Comparison of ENCODE assay signal across 23 cellular contexts in the genomic region with DNA sequence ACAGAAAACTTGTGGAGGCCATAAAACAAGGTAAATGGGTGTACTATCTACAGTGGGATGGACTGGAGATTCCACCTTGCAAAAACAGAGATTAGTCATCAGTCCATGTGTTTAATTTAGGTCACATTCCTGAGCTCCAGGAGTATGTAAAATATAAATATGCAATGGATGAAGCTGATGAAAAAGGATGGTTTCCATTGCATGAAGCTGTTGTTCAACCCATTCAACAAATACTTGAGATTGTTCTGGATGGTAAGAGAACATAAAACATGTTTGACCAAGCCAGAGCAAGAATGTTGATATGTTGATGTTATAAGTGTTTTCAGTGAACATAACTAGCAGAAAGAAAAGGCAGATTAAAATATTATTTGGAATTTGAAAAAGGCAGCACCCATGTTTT. TPM values are rescaled to one million over a fixed set of nuclear protein-coding genes. Genes with fewer than 3 reads are reported as not detected.
DNase-seq lines count a peak whose midpoint lies in the region; ATAC-seq and TF ChIP-seq lines count a peak whose summit lies in the region.
"Had no signal": no experiment of that assay in that cellular context is flagged by ENCODE, and none has a peak within 500 bp of the region (broad histone marks: within the 10 kb centered on the region; RNA-seq: fewer than 3 reads in every experiment).

No MANE protein-coding gene starts in this region.

- DNase-seq in DMS53 (lab: John Stamatoyannopoulos, UW) (peak; percentile 51), amniotic epithelial cell (ENCODE audit: low read depth) (peak; percentile 43), fibroblast of the aortic adventitia (ENCODE audit: low read depth) (peak; percentile 42), upper lobe of right lung (no peak), NCI-H2171 treated with DMSO at 0.1 percent for 48 hours (lab: John Stamatoyannopoulos, UW) (no peak), mammary epithelial cell (no peak)
- DNase-seq: AML-193; CD8-positive, alpha-beta T cell; DMS 273 treated with DMSO at 0.1 percent for 48 hours; DND-41; H9; KG1; MG63; NCI-H2029; NCI-H526 treated with DMSO at 0.1 percent for 48 hours; Right ventricle myocardium superior; RPMI8226 had no signal

- dilution Hi-C loops in mammary epithelial cell (cut with HindIII; ENCODE audit: low sequenced_read_pairs) = no loop called here

- H4K20me1 ChIP-seq in mammary epithelial cell (ENCODE audit: insufficient read depth, low read length) = no peaks in the 10 kb centered on the region

- H3K4me1 ChIP-seq in upper lobe of right lung (no peaks in the 10 kb centered on the region), mammary epithelial cell (ENCODE audit: insufficient read depth, low read length) (no peaks in the 10 kb centered on the region)

- H3K27me3 ChIP-seq in upper lobe of right lung (no peaks in the 10 kb centered on the region), mammary epithelial cell (ENCODE audit: insufficient read depth, low read length) (no peaks in the 10 kb centered on the region)
- H3K27me3 ChIP-seq: MG63, SJSA1 had no signal

- CTCF ChIA-PET in mammary epithelial cell (lab: Charles Lee; ENCODE audit: low non-redundant PET) = no interaction called here

- BruUV-seq in mammary epithelial cell (replicated peaks; lab: Mats Ljungman, UMichigan) = no TSS peak

- H2AFZ ChIP-seq in mammary epithelial cell (ENCODE audit: low read depth, low read length) = no peak overlapping the region
- H2AFZ ChIP-seq: GM23338 had no signal

- intact Hi-C loops in upper lobe of right lung (cut with DNase I) (no loop called here), mammary epithelial cell (cut with micrococcal nuclease) (no loop called here)

- H3K9ac ChIP-seq in mammary epithelial cell (ENCODE audit: insufficient read depth, low read length) = no peak overlapping the region

- ATAC-seq in upper lobe of right lung (peak; percentile 54), GM21529 (IDR thresholded peaks at IDR 0.05; ENCODE audit: unreplicated experiment) (no peak)
- ATAC-seq: CD8-positive, alpha-beta T cell; GM23338 had no signal

- no peak overlapping the region for H3K27ac ChIP-seq in upper lobe of right lung
- H3K27ac ChIP-seq in mammary epithelial cell (ENCODE audit: insufficient read depth, low read depth, low read length) = no peak overlapping the region
- H3K27ac ChIP-seq: C4-2B, SJSA1 had no signal

- no peaks in the 10 kb centered on the region for H3K9me3 ChIP-seq in upper lobe of right lung
- no peaks in the 10 kb centered on the region for H3K9me3 ChIP-seq in mammary epithelial cell (replicated peaks; ENCODE audit: insufficient read depth, low read length)
- H3K9me3 ChIP-seq: MG63, SJSA1 had no signal

- H3K4me3 ChIP-seq in fibroblast of the aortic adventitia (ENCODE audit: low read depth, low read length) = no peak overlapping the region
- no peak overlapping the region for H3K4me3 ChIP-seq in upper lobe of right lung
- no peak overlapping the region for H3K4me3 ChIP-seq in mammary epithelial cell (replicated peaks in 1 of 3; ENCODE audit: insufficient read depth in 1 of 3, low read depth in 2 of 3, low read length in 3 of 3)
- H3K4me3 ChIP-seq: GM23338, MG63, SJSA1 had no signal

- H3K79me2 ChIP-seq in mammary epithelial cell (ENCODE audit: insufficient read depth, low read length) = no peaks in the 10 kb centered on the region

- TF ChIP-seq CTCF in fibroblast of the aortic adventitia (IDR thresholded peaks at IDR 0.05; ENCODE audit: insufficient read depth, low read length) (no peak), upper lobe of right lung (IDR thresholded peaks at IDR 0.05) (no peak), mammary epithelial cell (conservative IDR thresholded peaks at IDR 0.05 in 1 of 2, IDR thresholded peaks at IDR 0.05 in 1 of 2; ENCODE audit: extremely low read depth in 1 of 2, insufficient read depth in 1 of 2, low read depth in 1 of 2, low read length in 2 of 2) (no peak)

- H3K36me3 ChIP-seq in upper lobe of right lung = no peaks in the 10 kb centered on the region
- H3K36me3 ChIP-seq in mammary epithelial cell (ENCODE audit: insufficient read depth, low read length) = no peaks in the 10 kb centered on the region
- H3K36me3 ChIP-seq: MG63, SJSA1 had no signal

- in situ Hi-C loops in mammary epithelial cell (cut with MboI; ENCODE audit: low sequenced_read_pairs in 2 of 2) = no loop called here

- H3K4me2 ChIP-seq in mammary epithelial cell (ENCODE audit: insufficient read depth, low read depth, low read length) = no peak overlapping the region
- H3K4me2 ChIP-seq: GM23338 had no signal

RNA-seq across cellular contexts. Expression of a gene that starts 14.6 kb away (rescaled TPM):
- total RNA-seq in fibroblast of the aortic adventitia (ENCODE audit: low replicate concordance) = not detected in 2 replicates
- not detected for total RNA-seq in upper lobe of right lung
- not detected for total RNA-seq in mammary epithelial cell
- not detected for polyA plus RNA-seq in mammary epithelial cell
- polyA minus RNA-seq in mammary epithelial cell = not detected
- total RNA-seq: CD8-positive, alpha-beta T cell; GM23338; H9; NCI-H460 had no signal
- polyA plus RNA-seq: AG04450, GM23338 had no signal

RNA-seq across cellular contexts. Expression of a gene that starts 39.4 kb away (rescaled TPM):
- total RNA-seq in fibroblast of the aortic adventitia (ENCODE audit: low replicate concordance) (not detected in 2 replicates), upper lobe of right lung (0.17 TPM), mammary epithelial cell (not detected)
- polyA plus RNA-seq in mammary epithelial cell = not detected
- not detected for polyA minus RNA-seq in mammary epithelial cell
- total RNA-seq: CD8-positive, alpha-beta T cell; GM23338; H9; NCI-H460; SJSA1 had no signal
- polyA plus RNA-seq: AG04450, GM23338 had no signal

RNA-seq across cellular contexts. Expression of a gene that starts 58.6 kb away (rescaled TPM):
- total RNA-seq in fibroblast of the aortic adventitia (ENCODE audit: low replicate concordance) (35.8 and 47.8 TPM in 2 replicates), upper lobe of right lung (67.1 TPM), mammary epithelial cell (10 to 100 TPM; 29.5 to 57.4 TPM)
- polyA plus RNA-seq in mammary epithelial cell = 9.7 TPM
- 16.4 TPM for polyA minus RNA-seq in mammary epithelial cell

Comparison
In these comparisons a context has a peak if more than half of its experiments do, and no peak if none do; other contexts are left out.
1. DNase-seq: peak in DMS53 (single experiment), amniotic epithelial cell (single experiment) and fibroblast of the aortic adventitia (single experiment); none in upper lobe of right lung (single experiment), NCI-H2171 treated with DMSO at 0.1 percent for 48 hours (single experiment) and mammary epithelial cell (single experiment).